ENCODE assay signal across 11 cellular contexts in the genomic region with DNA sequence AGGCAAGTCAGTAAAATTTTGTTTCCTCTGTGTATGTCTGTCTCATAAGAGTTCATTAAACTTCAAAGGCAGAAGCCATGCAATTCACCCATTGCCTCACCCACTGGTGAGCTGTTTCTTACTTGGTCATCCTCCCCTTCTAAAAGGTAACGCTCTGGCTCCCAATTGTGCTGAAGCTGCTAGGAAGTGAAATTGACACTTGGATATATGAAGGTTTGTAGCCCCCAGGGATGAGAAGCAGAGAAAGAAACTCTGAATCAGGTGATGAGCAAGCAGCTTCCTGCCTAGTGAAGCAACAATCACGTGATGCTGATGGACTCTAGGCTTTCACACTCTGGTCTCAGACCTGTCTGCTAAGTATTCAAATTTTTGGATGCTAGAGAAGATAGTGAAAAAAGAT.
A peak's percentile ranks its signal among the peaks of the same experiment; 100 is the strongest.
DNase-seq lines count a peak whose midpoint lies in the region; ATAC-seq lines count a peak whose summit lies in the region.
"Had no signal": no experiment of that assay in that cellular context is flagged by ENCODE, and none has a peak within 500 bp of the region (broad histone marks: within the 10 kb centered on the region; RNA-seq: fewer than 3 reads in every experiment).

No MANE protein-coding gene starts in this region.

- no peaks in the 10 kb centered on the region for H3K36me3 Mint-ChIP-seq in memory B cell

- peak; percentile 67 for ATAC-seq in GM21786 (IDR thresholded peaks at IDR 0.05; ENCODE audit: unreplicated experiment)
- peak; percentile 34 for ATAC-seq in memory B cell (ENCODE audit: low read depth)
- no peak for ATAC-seq in HG03196 (IDR thresholded peaks at IDR 0.05; ENCODE audit: unreplicated experiment)
- ATAC-seq in GM21381 (IDR thresholded peaks at IDR 0.05; ENCODE audit: unreplicated experiment) = no peak
- ATAC-seq: activated CD8-positive, alpha-beta T cell treated with anti-CD3 and anti-CD28 coated beads for 36 hours had no signal

- H3K27ac Mint-ChIP-seq in memory B cell = peak overlapping the region; percentile 85
- H3K27ac Mint-ChIP-seq: activated CD8-positive, alpha-beta T cell treated with anti-CD3 and anti-CD28 coated beads for 36 hours had no signal

- no peak overlapping the region for H3K4me3 Mint-ChIP-seq in memory B cell
- H3K4me3 Mint-ChIP-seq: activated CD8-positive, alpha-beta T cell treated with anti-CD3 and anti-CD28 coated beads for 36 hours had no signal

- H3K27me3 Mint-ChIP-seq in memory B cell = no peaks in the 10 kb centered on the region
- H3K27me3 Mint-ChIP-seq: activated CD8-positive, alpha-beta T cell treated with anti-CD3 and anti-CD28 coated beads for 36 hours had no signal

- no peaks in the 10 kb centered on the region for H3K9me3 Mint-ChIP-seq in memory B cell
- H3K9me3 Mint-ChIP-seq: activated CD8-positive, alpha-beta T cell treated with anti-CD3 and anti-CD28 coated beads for 36 hours had no signal

- DNase-seq in EH (ENCODE audit: low read depth) (peak; percentile 53), SK-MEL-5 (ENCODE audit: low read depth, low spot score) (peak; percentile 6), memory B cell (ENCODE audit: low spot score in 2 of 2) (no peak), middle frontal gyrus (ENCODE audit: extremely low spot score, low spot score) (no peak), NCI-H748 (lab: John Stamatoyannopoulos, UW; ENCODE audit: unreplicated experiment) (no peak)
- DNase-seq: activated CD8-positive, alpha-beta T cell treated with anti-CD3 and anti-CD28 coated beads for 36 hours; foreskin melanocyte; GF-D8 had no signal

- H3K4me1 Mint-ChIP-seq in memory B cell = peaks cover 44% of the 10 kb centered on the region

- in situ Hi-C loops in SK-MEL-5 (cut with HindIII; ENCODE audit: low pct_unique_long_range_greater_than_20kb, low sequenced_read_pairs) = no loop called here

Comparison
In these comparisons a context has a peak if more than half of its experiments do, and no peak if none do; other contexts are left out.
1. DNase-seq: peak in EH (single experiment) and SK-MEL-5 (single experiment); none in memory B cell (0 of 2), middle frontal gyrus (single experiment) and NCI-H748 (single experiment).
2. ATAC-seq: peak in GM21786 (single experiment) and memory B cell (single experiment); none in HG03196 (single experiment) and GM21381 (single experiment).